ENCODE assay signal across 12 cellular contexts in the genomic region with DNA sequence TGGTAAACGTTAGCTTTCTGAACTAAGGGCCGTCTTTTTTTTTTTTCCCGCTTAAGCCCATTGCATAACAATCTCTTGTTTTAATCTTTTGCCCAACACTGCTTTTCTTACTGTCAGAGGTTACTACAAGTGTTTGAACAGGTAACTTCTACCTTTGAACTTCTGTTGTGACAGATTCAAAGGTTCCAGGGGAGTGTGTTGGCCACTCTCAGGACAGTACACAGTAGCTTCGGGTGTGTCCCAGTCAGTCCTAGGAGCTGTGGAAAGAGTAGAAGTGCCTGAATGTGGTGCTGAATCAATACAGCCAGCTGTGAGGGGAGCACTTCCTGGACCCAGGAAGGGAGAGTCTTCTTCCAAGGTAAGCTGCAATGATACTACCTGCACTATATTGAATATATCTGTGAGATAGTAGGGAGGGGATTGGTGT. TPM values are rescaled to one million over a fixed set of nuclear protein-coding genes. Genes with fewer than 3 reads are reported as not detected.
DNase-seq lines count a peak whose midpoint lies in the region; ATAC-seq, FAIRE-seq and TF ChIP-seq lines count a peak whose summit lies in the region.
"Had no signal": no experiment of that assay in that cellular context is flagged by ENCODE, and none has a peak within 500 bp of the region (broad histone marks: within the 10 kb centered on the region; RNA-seq: fewer than 3 reads in every experiment).

A gene with protein sequence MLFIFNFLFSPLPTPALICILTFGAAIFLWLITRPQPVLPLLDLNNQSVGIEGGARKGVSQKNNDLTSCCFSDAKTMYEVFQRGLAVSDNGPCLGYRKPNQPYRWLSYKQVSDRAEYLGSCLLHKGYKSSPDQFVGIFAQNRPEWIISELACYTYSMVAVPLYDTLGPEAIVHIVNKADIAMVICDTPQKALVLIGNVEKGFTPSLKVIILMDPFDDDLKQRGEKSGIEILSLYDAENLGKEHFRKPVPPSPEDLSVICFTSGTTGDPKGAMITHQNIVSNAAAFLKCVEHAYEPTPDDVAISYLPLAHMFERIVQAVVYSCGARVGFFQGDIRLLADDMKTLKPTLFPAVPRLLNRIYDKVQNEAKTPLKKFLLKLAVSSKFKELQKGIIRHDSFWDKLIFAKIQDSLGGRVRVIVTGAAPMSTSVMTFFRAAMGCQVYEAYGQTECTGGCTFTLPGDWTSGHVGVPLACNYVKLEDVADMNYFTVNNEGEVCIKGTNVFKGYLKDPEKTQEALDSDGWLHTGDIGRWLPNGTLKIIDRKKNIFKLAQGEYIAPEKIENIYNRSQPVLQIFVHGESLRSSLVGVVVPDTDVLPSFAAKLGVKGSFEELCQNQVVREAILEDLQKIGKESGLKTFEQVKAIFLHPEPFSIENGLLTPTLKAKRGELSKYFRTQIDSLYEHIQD (plus strand): TSS at position 205 of the 427 bp plus-strand sequence. CDS start 20,831 bp downstream, outside the sequence.

- intact Hi-C loops in left cardiac atrium (cut with DNase I) = no loop called here
- intact Hi-C loops in Right ventricle myocardium inferior (cut with DNase I) = no loop called here
- intact Hi-C loops in vagina (cut with DNase I) = loop anchor here (5.0 kb wide), 1 partner anchor 478 kb away; no protein-coding TSS in a partner anchor

- peak within 1 kb of the TSS; percentile 69 for H2AFZ ChIP-seq in astrocyte (ENCODE audit: low read depth, low read length)

- H3K4me2 ChIP-seq in astrocyte (ENCODE audit: low read length) = peak within 1 kb of the TSS; percentile 33

- no peaks in the 10 kb centered on the region for H3K79me2 ChIP-seq in astrocyte (ENCODE audit: insufficient read depth, low read length)

- H3K9ac ChIP-seq in astrocyte (ENCODE audit: low read length) (no peak within 1 kb of the TSS), mucosa of stomach (ENCODE audit: low read length) (peak within 1 kb of the TSS; percentile 89)

- H4K20me1 ChIP-seq in astrocyte (ENCODE audit: insufficient read depth, low read length) = no peaks in the 10 kb centered on the region

- H3K9me3 ChIP-seq in astrocyte (ENCODE audit: insufficient read depth, low read depth, low read length) (no peaks in the 10 kb centered on the region), mucosa of stomach (ENCODE audit: control insufficient read depth, low read length) (no peaks in the 10 kb centered on the region), vagina (no peaks in the 10 kb centered on the region)
- H3K9me3 ChIP-seq: BE2C had no signal

- TF ChIP-seq POLR2A in vagina (IDR thresholded peaks at IDR 0.05) = no peak
- no peak for TF ChIP-seq POLR2A in erythroblast (IDR thresholded peaks at IDR 0.05; ENCODE audit: low read length)

- H3K4me3 Mint-ChIP-seq in astrocyte (ENCODE audit: unreplicated experiment) = no peak within 1 kb of the TSS

- H3K4me1 ChIP-seq in astrocyte (ENCODE audit: insufficient read depth, low read length) = peaks cover 10% of the 10 kb centered on the region
- H3K4me1 ChIP-seq in mucosa of stomach (ENCODE audit: control insufficient read depth, insufficient read depth, low read length) = peaks cover 32% of the 10 kb centered on the region
- peaks cover 11% of the 10 kb centered on the region for H3K4me1 ChIP-seq in vagina
- H3K4me1 ChIP-seq: BE2C had no signal

- peaks cover 21% of the 10 kb centered on the region for H3K4me1 Mint-ChIP-seq in astrocyte (ENCODE audit: low read depth, unreplicated experiment)

- H3K27me3 ChIP-seq in astrocyte (ENCODE audit: insufficient read depth, low read length) (no peaks in the 10 kb centered on the region), mucosa of stomach (ENCODE audit: control insufficient read depth, insufficient read depth, low read length) (no peaks in the 10 kb centered on the region), vagina (no peaks in the 10 kb centered on the region)
- H3K27me3 ChIP-seq: BE2C had no signal

- peak within 1 kb of the TSS; percentile 88 for H3K27ac Mint-ChIP-seq in astrocyte (ENCODE audit: unreplicated experiment)

- FAIRE-seq in astrocyte (lab: Jason Lieb, UNC) = no peak
- FAIRE-seq: GM18507 had no signal

- no peaks in the 10 kb centered on the region for H3K36me3 ChIP-seq in astrocyte (ENCODE audit: insufficient read depth, low read length)
- H3K36me3 ChIP-seq in mucosa of stomach (ENCODE audit: control insufficient read depth, insufficient read depth, low read length) = no peaks in the 10 kb centered on the region
- H3K36me3 ChIP-seq in vagina = no peaks in the 10 kb centered on the region
- H3K36me3 ChIP-seq: BE2C had no signal

- H3K27ac ChIP-seq in astrocyte (ENCODE audit: low read depth, low read length) (no peak within 1 kb of the TSS), vagina (no peak within 1 kb of the TSS)
- H3K27ac ChIP-seq: epithelial cell of prostate had no signal

- ATAC-seq in left cardiac atrium = no peak
- ATAC-seq in Right ventricle myocardium inferior = no peak
- no peak for ATAC-seq in HG02885 (IDR thresholded peaks at IDR 0.05; ENCODE audit: poor library complexity, unreplicated experiment)

- TF ChIP-seq CTCF in astrocyte (IDR thresholded peaks at IDR 0.05; ENCODE audit: insufficient read depth, low read depth, low read length) = no peak
- no peak for TF ChIP-seq CTCF in vagina (IDR thresholded peaks at IDR 0.05)

- H3K27me3 Mint-ChIP-seq in astrocyte (ENCODE audit: low read depth, unreplicated experiment) = no peaks in the 10 kb centered on the region

- H3K9me3 Mint-ChIP-seq in astrocyte (ENCODE audit: unreplicated experiment) = peaks cover 4% of the 10 kb centered on the region

- no peaks in the 10 kb centered on the region for H3K36me3 Mint-ChIP-seq in astrocyte (ENCODE audit: low read depth, unreplicated experiment)

- no peak within 1 kb of the TSS for H3K4me3 ChIP-seq in astrocyte (ENCODE audit: insufficient read depth, low read depth, low read length)
- no peak within 1 kb of the TSS for H3K4me3 ChIP-seq in mucosa of stomach (ENCODE audit: low read length)
- H3K4me3 ChIP-seq in vagina = no peak within 1 kb of the TSS

- DNase-seq in left cardiac atrium = no peak
- DNase-seq in Right ventricle myocardium inferior (ENCODE audit: missing footprints) = no peak
- DNase-seq in astrocyte (ENCODE audit: low read depth) = no peak
- peak; percentile 49 to 56 for DNase-seq in vagina (ENCODE audit: extremely low spot score in 2 of 2)
- DNase-seq in erythroblast (lab: John Stamatoyannopoulos, UW) = no peak
- no peak for DNase-seq in germinal center (ENCODE audit: low spot score)
- DNase-seq: BE2C, RPMI8226 had no signal

RNA-seq across cellular contexts. Expression of the gene that starts here (rescaled TPM):
- total RNA-seq in left cardiac atrium (10 to 100 TPM; 10.5 to 14.4 TPM), Right ventricle myocardium inferior (6.4 TPM), astrocyte (0.68 and 0.79 TPM in 2 replicates), vagina (8.3 TPM)

Comparison
In these comparisons a context has a peak if more than half of its experiments do, and no peak if none do; other contexts are left out.
1. DNase-seq: peak in vagina (2 of 2); none in left cardiac atrium (single experiment), Right ventricle myocardium inferior (single experiment), astrocyte (single experiment), erythroblast (0 of 2) and germinal center (single experiment).